ENCODE assay signal across 16 cellular contexts in the genomic region with DNA sequence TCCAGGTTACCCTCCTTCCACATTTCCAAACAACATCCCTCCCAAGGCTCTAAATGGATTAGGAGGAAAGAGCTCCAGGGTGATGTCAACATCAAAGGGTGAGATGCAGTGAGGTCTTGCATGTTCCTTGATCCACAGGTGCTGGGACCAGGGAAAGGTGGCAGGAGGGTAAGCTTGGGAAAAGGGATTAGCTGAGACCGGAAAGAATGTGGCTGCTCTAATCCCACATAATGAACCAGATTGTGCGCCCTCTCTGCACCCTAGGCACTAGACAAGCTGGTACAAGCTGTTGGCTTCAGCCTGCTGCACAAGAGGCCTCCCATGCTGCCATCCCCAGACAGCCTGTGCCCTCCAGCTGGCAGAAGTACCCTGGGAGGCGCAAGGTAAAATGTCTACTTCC. TPM values are rescaled to one million over a fixed set of nuclear protein-coding genes. Genes with fewer than 3 reads are reported as not detected.
DNase-seq lines count a peak whose midpoint lies in the region; ATAC-seq and TF ChIP-seq lines count a peak whose summit lies in the region.
"Had no signal": no experiment of that assay in that cellular context is flagged by ENCODE, and none has a peak within 500 bp of the region (broad histone marks: within the 10 kb centered on the region; RNA-seq: fewer than 3 reads in every experiment).

No MANE protein-coding gene starts in this region.

- H3K36me3 ChIP-seq in RWPE2 (ENCODE audit: low read depth) (peaks cover 38% of the 10 kb centered on the region), lower lobe of right lung (peaks cover 34% of the 10 kb centered on the region)
- H3K36me3 ChIP-seq: right lobe of liver, tibial nerve had no signal

- H3K27me3 ChIP-seq in RWPE2 (ENCODE audit: insufficient read depth, poor library complexity, severe bottlenecking) = no peaks in the 10 kb centered on the region
- no peaks in the 10 kb centered on the region for H3K27me3 ChIP-seq in lower lobe of right lung (ENCODE audit: low read depth)
- H3K27me3 ChIP-seq: right lobe of liver, tibial nerve had no signal

- intact Hi-C loops in left ventricle myocardium superior (cut with micrococcal nuclease) = no loop called here
- intact Hi-C loops in Right ventricle myocardium inferior (cut with DNase I) = no loop called here
- intact Hi-C loops in lower lobe of right lung (cut with DNase I) = no loop called here

- no peak overlapping the region for H3K4me3 ChIP-seq in RWPE2 (ENCODE audit: severe bottlenecking)
- no peak overlapping the region for H3K4me3 ChIP-seq in lower lobe of right lung
- no peak overlapping the region for H3K4me3 ChIP-seq in coronary artery
- H3K4me3 ChIP-seq: right lobe of liver, tibial nerve had no signal

- TF ChIP-seq CTCF in RWPE2 (IDR thresholded peaks at IDR 0.05; ENCODE audit: poor library complexity, severe bottlenecking) (no peak), lower lobe of right lung (IDR thresholded peaks at IDR 0.05) (no peak), coronary artery (IDR thresholded peaks at IDR 0.05) (no peak)

- no peaks in the 10 kb centered on the region for H3K9me3 ChIP-seq in RWPE2 (ENCODE audit: severe bottlenecking)
- no peaks in the 10 kb centered on the region for H3K9me3 ChIP-seq in lower lobe of right lung
- H3K9me3 ChIP-seq: right lobe of liver, tibial nerve had no signal

- DNase-seq in left ventricle myocardium superior (no peak), Right ventricle myocardium inferior (ENCODE audit: missing footprints) (no peak), RWPE2 (ENCODE audit: low spot score) (no peak), lower lobe of right lung (no peak), coronary artery (ENCODE audit: low spot score) (no peak), dermis blood vessel endothelial cell (no peak), HCEC 1CT (no peak)
- DNase-seq: activated effector memory CD4-positive, alpha-beta T cell treated with anti-CD3 and anti-CD28 coated beads, Interleukin-2, amount 50 U/mL, for 16 hours; amygdala; GF-D8; immature natural killer cell; MV-4-11; PC-3; right lobe of liver had no signal

- H3K4me1 ChIP-seq in RWPE2 (ENCODE audit: insufficient read depth, poor library complexity, severe bottlenecking) (peaks cover 45% of the 10 kb centered on the region), lower lobe of right lung (peaks cover 87% of the 10 kb centered on the region)

- peak overlapping the region; percentile 95 for H3K27ac ChIP-seq in RWPE2 (ENCODE audit: poor library complexity, severe bottlenecking)
- H3K27ac ChIP-seq in lower lobe of right lung = peak overlapping the region; percentile 82
- peak overlapping the region in 1 of 2 donors; percentile 92 for H3K27ac ChIP-seq in coronary artery
- H3K27ac ChIP-seq: right lobe of liver had no signal

- ATAC-seq in left ventricle myocardium superior (peak; percentile 13), Right ventricle myocardium inferior (no peak), RWPE2 (ENCODE audit: low read depth) (0 out of 3 replicates have a peak, but pooled peaks have one; percentile 12), lower lobe of right lung (no peak), GM21786 (IDR thresholded peaks at IDR 0.05; ENCODE audit: unreplicated experiment) (no peak)
- ATAC-seq: PC-3, right lobe of liver had no signal

RNA-seq across cellular contexts. Expression of gene PLXNA2, which starts 34.9 kb away (rescaled TPM):
- 12.1 TPM for total RNA-seq in left ventricle myocardium superior
- total RNA-seq in Right ventricle myocardium inferior = 15.3 TPM
- 83.9 TPM for total RNA-seq in lower lobe of right lung
- 54.8 and 95.8 TPM in 2 replicates for total RNA-seq in dermis blood vessel endothelial cell

Comparison
In these comparisons a context has a peak if more than half of its experiments do, and no peak if none do; other contexts are left out.
1. ATAC-seq: peak in left ventricle myocardium superior (single experiment) and RWPE2 (single experiment); none in Right ventricle myocardium inferior (single experiment), lower lobe of right lung (0 of 2) and GM21786 (single experiment).